1 cellular context compared by ENCODE assay signal in genomic region chr11:127600674-127601073, GRCh38.
TF ChIP-seq lines count a peak whose summit lies in the region.

No MANE protein-coding gene starts in this region.

TF ChIP-seq in GM23338, 12 proteins besides CTCF, POLR2A, EP300 and RAD21:
- TF ChIP-seq ZNF462 (CRISPR knock-in tag; IDR thresholded peaks at IDR 0.05) (no peak), STAT1 (IDR thresholded peaks at IDR 0.05; ENCODE audit: unreplicated experiment) (no peak), ZNF331 (CRISPR knock-in tag; IDR thresholded peaks at IDR 0.05; ENCODE audit: low read depth) (no peak), JUNB (IDR thresholded peaks at IDR 0.05; ENCODE audit: unreplicated experiment) (no peak), POLR2AphosphoS5 (IDR thresholded peaks at IDR 0.05; ENCODE audit: low read depth) (no peak), CREB1 (CRISPR knock-in tag; IDR thresholded peaks at IDR 0.05; ENCODE audit: low read depth) (no peak), NANOG (IDR thresholded peaks at IDR 0.05; ENCODE audit: borderline replicate concordance) (no peak), EZH2phosphoT487 (IDR thresholded peaks at IDR 0.05; ENCODE audit: unreplicated experiment) (no peak), EZH2 (IDR thresholded peaks at IDR 0.05; ENCODE audit: low read depth, unreplicated experiment) (no peak), ZNF114 (CRISPR knock-in tag; IDR thresholded peaks at IDR 0.05) (no peak)
- TF ChIP-seq, protein P1, sequence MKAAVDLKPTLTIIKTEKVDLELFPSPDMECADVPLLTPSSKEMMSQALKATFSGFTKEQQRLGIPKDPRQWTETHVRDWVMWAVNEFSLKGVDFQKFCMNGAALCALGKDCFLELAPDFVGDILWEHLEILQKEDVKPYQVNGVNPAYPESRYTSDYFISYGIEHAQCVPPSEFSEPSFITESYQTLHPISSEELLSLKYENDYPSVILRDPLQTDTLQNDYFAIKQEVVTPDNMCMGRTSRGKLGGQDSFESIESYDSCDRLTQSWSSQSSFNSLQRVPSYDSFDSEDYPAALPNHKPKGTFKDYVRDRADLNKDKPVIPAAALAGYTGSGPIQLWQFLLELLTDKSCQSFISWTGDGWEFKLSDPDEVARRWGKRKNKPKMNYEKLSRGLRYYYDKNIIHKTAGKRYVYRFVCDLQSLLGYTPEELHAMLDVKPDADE (IDR thresholded peaks at IDR 0.05) = no peak
- TF ChIP-seq, protein P2, sequence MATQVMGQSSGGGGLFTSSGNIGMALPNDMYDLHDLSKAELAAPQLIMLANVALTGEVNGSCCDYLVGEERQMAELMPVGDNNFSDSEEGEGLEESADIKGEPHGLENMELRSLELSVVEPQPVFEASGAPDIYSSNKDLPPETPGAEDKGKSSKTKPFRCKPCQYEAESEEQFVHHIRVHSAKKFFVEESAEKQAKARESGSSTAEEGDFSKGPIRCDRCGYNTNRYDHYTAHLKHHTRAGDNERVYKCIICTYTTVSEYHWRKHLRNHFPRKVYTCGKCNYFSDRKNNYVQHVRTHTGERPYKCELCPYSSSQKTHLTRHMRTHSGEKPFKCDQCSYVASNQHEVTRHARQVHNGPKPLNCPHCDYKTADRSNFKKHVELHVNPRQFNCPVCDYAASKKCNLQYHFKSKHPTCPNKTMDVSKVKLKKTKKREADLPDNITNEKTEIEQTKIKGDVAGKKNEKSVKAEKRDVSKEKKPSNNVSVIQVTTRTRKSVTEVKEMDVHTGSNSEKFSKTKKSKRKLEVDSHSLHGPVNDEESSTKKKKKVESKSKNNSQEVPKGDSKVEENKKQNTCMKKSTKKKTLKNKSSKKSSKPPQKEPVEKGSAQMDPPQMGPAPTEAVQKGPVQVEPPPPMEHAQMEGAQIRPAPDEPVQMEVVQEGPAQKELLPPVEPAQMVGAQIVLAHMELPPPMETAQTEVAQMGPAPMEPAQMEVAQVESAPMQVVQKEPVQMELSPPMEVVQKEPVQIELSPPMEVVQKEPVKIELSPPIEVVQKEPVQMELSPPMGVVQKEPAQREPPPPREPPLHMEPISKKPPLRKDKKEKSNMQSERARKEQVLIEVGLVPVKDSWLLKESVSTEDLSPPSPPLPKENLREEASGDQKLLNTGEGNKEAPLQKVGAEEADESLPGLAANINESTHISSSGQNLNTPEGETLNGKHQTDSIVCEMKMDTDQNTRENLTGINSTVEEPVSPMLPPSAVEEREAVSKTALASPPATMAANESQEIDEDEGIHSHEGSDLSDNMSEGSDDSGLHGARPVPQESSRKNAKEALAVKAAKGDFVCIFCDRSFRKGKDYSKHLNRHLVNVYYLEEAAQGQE (IDR thresholded peaks at IDR 0.05; ENCODE audit: unreplicated experiment) = no peak
